ENCODE assay signal across 29 cellular contexts in genomic region chr6:93827728-93828127, GRCh38.
"Had no signal": no experiment of that assay in that cellular context is flagged by ENCODE, and none has a peak within 500 bp of the region (broad histone marks: within the 10 kb centered on the region; RNA-seq: fewer than 3 reads in every experiment).

No MANE protein-coding gene starts in this region.

- H3K36me3 ChIP-seq: neutrophil, pancreas, prostate gland, right atrium auricular region, right lobe of liver, sigmoid colon, suprapubic skin, tibial artery, transverse colon, upper lobe of right lung, uterus had no signal

- H3K4me3 Mint-ChIP-seq: naive thymus-derived CD4-positive, alpha-beta T cell; natural killer cell; nephron; neural progenitor cell; stimulated activated memory B cell treated with anti-CD40 and anti-IgM and Interleukin-4, amounts not matched to agents 10 μg/mL and 1 μg/mL and 100 μg/mL, for 72 hours; stimulated activated naive CD8-positive, alpha-beta T cell treated with anti-CD3 and anti-CD28 coated beads, Interleukin-15, amount 100 ng/mL, for 72 hours; type B pancreatic cell had no signal

- ATAC-seq: naive thymus-derived CD4-positive, alpha-beta T cell; natural killer cell; pancreas; right lobe of liver; stimulated activated memory B cell treated with anti-CD40 and anti-IgM and Interleukin-4, amounts not matched to agents 10 μg/mL and 1 μg/mL and 100 μg/mL, for 72 hours; stimulated activated naive CD8-positive, alpha-beta T cell treated with anti-CD3 and anti-CD28 coated beads, Interleukin-15, amount 100 ng/mL, for 72 hours; stimulated activated naive CD8-positive, alpha-beta T cell treated with anti-CD3 and anti-CD28 coated beads, Interleukin-15, Interleukin-2, amounts not matched to agents 100 U/mL and 50 U/mL, for 24 hours; upper lobe of right lung had no signal

- H3K27ac ChIP-seq: neural progenitor cell, neutrophil, pancreas, prostate gland, right atrium auricular region, right lobe of liver, sigmoid colon, suprapubic skin, testis, tibial artery, transverse colon, upper lobe of right lung, uterus had no signal

- H3K4me1 Mint-ChIP-seq: natural killer cell; nephron; neural progenitor cell; stimulated activated memory B cell treated with anti-CD40 and anti-IgM and Interleukin-4, amounts not matched to agents 10 μg/mL and 1 μg/mL and 100 μg/mL, for 72 hours; stimulated activated naive CD8-positive, alpha-beta T cell treated with anti-CD3 and anti-CD28 coated beads, Interleukin-15, amount 100 ng/mL, for 72 hours had no signal

- H3K9ac ChIP-seq: neural progenitor cell had no signal

- H3K27me3 Mint-ChIP-seq: naive thymus-derived CD4-positive, alpha-beta T cell; stimulated activated memory B cell treated with anti-CD40 and anti-IgM and Interleukin-4, amounts not matched to agents 10 μg/mL and 1 μg/mL and 100 μg/mL, for 72 hours; stimulated activated naive CD8-positive, alpha-beta T cell treated with anti-CD3 and anti-CD28 coated beads, Interleukin-15, amount 100 ng/mL, for 72 hours had no signal

- H3K27me3 ChIP-seq: neural progenitor cell, neutrophil, pancreas, right atrium auricular region, right lobe of liver, sigmoid colon, suprapubic skin, testis, tibial artery, transverse colon, upper lobe of right lung, uterus had no signal

- H3K27ac Mint-ChIP-seq: naive thymus-derived CD4-positive, alpha-beta T cell; natural killer cell; nephron; neural progenitor cell; stimulated activated memory B cell treated with anti-CD40 and anti-IgM and Interleukin-4, amounts not matched to agents 10 μg/mL and 1 μg/mL and 100 μg/mL, for 72 hours; stimulated activated naive CD8-positive, alpha-beta T cell treated with anti-CD3 and anti-CD28 coated beads, Interleukin-15, amount 100 ng/mL, for 72 hours; type B pancreatic cell had no signal

- H3K9me3 ChIP-seq: neutrophil, pancreas, prostate gland, right atrium auricular region, right lobe of liver, sigmoid colon, suprapubic skin, testis, tibial artery, transverse colon, upper lobe of right lung, uterus had no signal

- H3K4me2 ChIP-seq: neural progenitor cell had no signal

- H3K4me1 ChIP-seq: pancreas, prostate gland, right atrium auricular region, right lobe of liver, sigmoid colon, suprapubic skin, testis, tibial artery, transverse colon, upper lobe of right lung, uterus had no signal

- H2AFZ ChIP-seq: neural progenitor cell had no signal

- H3K9me3 Mint-ChIP-seq: type B pancreatic cell had no signal

- H3K4me3 ChIP-seq: neural progenitor cell, pancreas, prostate gland, right atrium auricular region, right lobe of liver, sigmoid colon, suprapubic skin, testis, tibial artery, transverse colon, upper lobe of right lung, uterus had no signal

- DNase-seq: naive thymus-derived CD4-positive, alpha-beta T cell; natural killer cell; nucleus accumbens; pancreas; retina; right lobe of liver; sigmoid colon; small intestine; stimulated activated CD4-positive, alpha-beta T cell treated with anti-CD3 and anti-CD28 coated beads, Interleukin-15, amount 100 ng/mL, for 24 hours; stimulated activated CD4-positive, alpha-beta T cell treated with anti-CD3 and anti-CD28 coated beads, Interleukin-2, amount 100 ng/mL, for 24 hours; stimulated activated CD4-positive, alpha-beta T cell treated with anti-CD3 and anti-CD28 coated beads, Interleukin-2, amount 100 ng/mL, for 48 hours; stimulated activated CD4-positive, alpha-beta T cell treated with anti-CD3 and anti-CD28 coated beads, Interleukin-4, amount 100 ng/mL, for 24 hours; stimulated activated naive CD4-positive, alpha-beta T cell; stimulated activated naive CD8-positive, alpha-beta T cell treated with anti-CD3 and anti-CD28 coated beads, Interleukin-15, amount 100 ng/mL, for 72 hours; stimulated activated naive CD8-positive, alpha-beta T cell treated with anti-CD3 and anti-CD28 coated beads, Interleukin-15, Interleukin-2, amounts not matched to agents 100 U/mL and 50 U/mL, for 24 hours; substantia nigra; testis; tibial artery; transverse colon; upper lobe of right lung; uterus had no signal

- H3K36me3 Mint-ChIP-seq: natural killer cell; stimulated activated memory B cell treated with anti-CD40 and anti-IgM and Interleukin-4, amounts not matched to agents 10 μg/mL and 1 μg/mL and 100 μg/mL, for 72 hours; type B pancreatic cell had no signal
